ENCODE assay signal across 13 cellular contexts in the genomic region with DNA sequence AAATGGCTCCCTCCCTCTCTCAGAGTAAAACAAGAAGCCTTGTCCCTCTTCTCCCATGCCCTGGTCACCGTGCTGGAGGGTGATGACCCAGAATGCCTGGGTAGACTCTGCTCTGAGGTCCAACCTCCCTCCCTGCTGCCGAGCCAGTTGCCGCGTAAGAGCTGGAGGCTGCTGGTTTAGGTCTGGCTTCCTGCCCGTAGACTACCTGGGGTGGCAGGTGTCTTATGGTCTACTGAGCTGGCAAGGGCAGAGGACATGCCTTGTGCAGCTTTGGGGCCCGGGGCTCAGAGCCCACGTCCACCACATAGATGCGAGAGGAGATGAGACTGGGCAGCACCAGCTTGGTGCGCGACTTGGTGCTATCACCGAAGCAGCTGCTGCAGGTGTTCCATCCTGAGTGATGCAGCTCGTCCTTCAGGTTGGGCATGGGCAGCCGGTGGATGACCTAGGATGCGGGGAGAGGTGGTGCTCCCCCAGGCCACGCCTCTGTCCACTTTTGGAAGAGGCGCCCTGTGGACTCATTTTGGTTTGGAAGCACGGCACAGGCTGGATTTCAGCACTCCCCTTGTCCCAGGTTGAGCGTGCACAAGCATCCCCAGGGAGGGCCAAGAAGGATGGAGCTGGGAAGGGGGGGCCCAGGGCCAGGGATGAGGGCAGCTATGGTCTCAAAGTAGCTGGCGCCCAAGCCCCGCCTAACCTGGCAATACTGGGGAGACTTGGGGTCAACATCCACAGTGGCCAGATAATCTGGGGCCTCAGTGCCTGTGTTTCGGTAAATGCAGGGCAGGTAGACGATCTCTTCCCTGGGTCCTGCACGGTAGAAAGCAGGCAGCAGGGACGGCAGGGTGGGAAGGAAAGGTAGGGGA. TPM values are rescaled to one million over a fixed set of nuclear protein-coding genes. Genes with fewer than 3 reads are reported as not detected.
DNase-seq lines count a peak whose midpoint lies in the region; ATAC-seq, FAIRE-seq and TF ChIP-seq lines count a peak whose summit lies in the region.
"Had no signal": no experiment of that assay in that cellular context is flagged by ENCODE, and none has a peak within 500 bp of the region (broad histone marks: within the 10 kb centered on the region; RNA-seq: fewer than 3 reads in every experiment).

No MANE protein-coding gene starts in this region.

- H4K20me1 ChIP-seq in IMR-90 (ENCODE audit: insufficient read depth, low read length) = no peaks in the 10 kb centered on the region

- H4K8ac ChIP-seq in IMR-90 (ENCODE audit: low read depth in 2 of 2, low read length in 2 of 2) (no peak overlapping the region), mesendoderm (ENCODE audit: low read depth, low read length) (no peak overlapping the region)

- H3K9ac ChIP-seq in IMR-90 (ENCODE audit: low read depth, low read length) (no peak overlapping the region), colonic mucosa (ENCODE audit: low read depth in 2 of 2, low read length in 2 of 2) (peak overlapping the region in 1 of 2 donors; percentile 81), mesendoderm (ENCODE audit: low read length) (no peak overlapping the region)
- H3K9ac ChIP-seq: parathyroid adenoma had no signal

- peaks cover 14% of the 10 kb centered on the region for H3K9me1 ChIP-seq in IMR-90 (ENCODE audit: insufficient read depth, low read length)

- TF ChIP-seq CTCF in IMR-90 (conservative IDR thresholded peaks at IDR 0.05; ENCODE audit: low read depth, low read length) (no peak), colonic mucosa (IDR thresholded peaks at IDR 0.05) (no peak)

- no peaks in the 10 kb centered on the region for H3K27me3 ChIP-seq in IMR-90 (ENCODE audit: control insufficient read depth, insufficient read depth, low read length)
- no peaks in the 10 kb centered on the region for H3K27me3 ChIP-seq in colonic mucosa
- H3K27me3 ChIP-seq in small intestine (ENCODE audit: control insufficient read depth in 2 of 2, insufficient read depth in 2 of 2, low read length in 2 of 2) = no peaks in the 10 kb centered on the region
- no peaks in the 10 kb centered on the region for H3K27me3 ChIP-seq in mesendoderm (ENCODE audit: insufficient read depth, low read length, poor library complexity)

- H2BK20ac ChIP-seq in IMR-90 (ENCODE audit: low read depth, low read length) = no peak overlapping the region

- H3K79me1 ChIP-seq in IMR-90 (ENCODE audit: low read depth in 1 of 2, low read length in 2 of 2) (peaks cover 0 to 10% of the 10 kb centered on the region in 2 experiments; a peak in 1 of 4 replicates), mesendoderm (ENCODE audit: low read length) (no peaks in the 10 kb centered on the region)

- dilution Hi-C loops in IMR-90 (cut with HindIII; ENCODE audit: low sequenced_read_pairs, unreplicated experiment) = no loop called here

- no peak for FAIRE-seq in small intestine (lab: Jason Lieb, UNC)

- no peak for TF ChIP-seq POLR2A in IMR-90 (IDR thresholded peaks at IDR 0.05; ENCODE audit: low read depth, low read length)

- H3K4me1 ChIP-seq in IMR-90 (ENCODE audit: control insufficient read depth, insufficient read depth, low read length) (peaks cover 14% of the 10 kb centered on the region), colonic mucosa (no peaks in the 10 kb centered on the region), small intestine (ENCODE audit: control insufficient read depth in 2 of 2, insufficient read depth in 1 of 2, low read depth in 1 of 2, low read length in 1 of 2) (peaks cover 9 to 11% of the 10 kb centered on the region in 2 donors), mesendoderm (ENCODE audit: control insufficient read depth, low read depth, low read length) (peaks cover 3% of the 10 kb centered on the region)

- CTCF ChIA-PET in IMR-90 (lab: Yijun Ruan, JAX) = interaction anchor here (1.3 kb wide), 1 partner anchor 28 kb away, joined by 4 read pairs; no protein-coding TSS in a partner anchor

- no peak overlapping the region for H3K14ac ChIP-seq in IMR-90 (replicated peaks; ENCODE audit: low read depth, low read length)

- H3K27ac ChIP-seq in IMR-90 (ENCODE audit: insufficient read depth, low read length) (no peak overlapping the region), colonic mucosa (no peak overlapping the region), small intestine (ENCODE audit: low read depth in 1 of 2, low read length in 1 of 2) (no peak overlapping the region), mesendoderm (ENCODE audit: low read depth, low read length) (no peak overlapping the region)
- H3K27ac ChIP-seq: parathyroid adenoma, PC-9 had no signal

- no peak overlapping the region for H4K5ac ChIP-seq in IMR-90 (ENCODE audit: low read depth, low read length)
- H4K5ac ChIP-seq in mesendoderm (ENCODE audit: low read length) = no peak overlapping the region

- POLR2A ChIA-PET in IMR-90 (lab: Charles Lee; ENCODE audit: unreplicated experiment) = no interaction called here

- H3K56ac ChIP-seq in IMR-90 (ENCODE audit: extremely low read depth, insufficient read depth, low read length) = no peak overlapping the region
- no peak overlapping the region for H3K56ac ChIP-seq in mesendoderm (ENCODE audit: low read length)

- no peak overlapping the region for H2AK5ac ChIP-seq in IMR-90 (ENCODE audit: low read depth, low read length)
- H2AK5ac ChIP-seq in mesendoderm (ENCODE audit: low read length) = no peak overlapping the region

- H3K9me3 ChIP-seq in IMR-90 (ENCODE audit: control insufficient read depth, insufficient read depth, low read length) (no peaks in the 10 kb centered on the region; the same call in 1 of the 2 replicates), colonic mucosa (no peaks in the 10 kb centered on the region), small intestine (ENCODE audit: control insufficient read depth, low read depth) (no peaks in the 10 kb centered on the region)

- intact Hi-C loops in IMR-90 (cut with micrococcal nuclease) = no loop called here
- intact Hi-C loops in colonic mucosa (cut with DNase I) = no loop called here

- H4K91ac ChIP-seq in IMR-90 (ENCODE audit: insufficient read depth, low read depth, low read length) = no peak overlapping the region

- H3K23ac ChIP-seq in IMR-90 (ENCODE audit: low read depth, low read length) (no peak overlapping the region), mesendoderm (ENCODE audit: low read length) (no peak overlapping the region)

- in situ Hi-C loops in IMR-90 (cut with MboI; ENCODE audit: low sequenced_read_pairs) (no loop called here), KBM-7 (cut with MboI; ENCODE audit: low pct_unique_long_range_greater_than_20kb, low sequenced_read_pairs) (no loop called here)

- no peak for ATAC-seq in IMR-90 (ENCODE audit: low read depth)

- H2BK15ac ChIP-seq in IMR-90 (ENCODE audit: low read depth, low read length) (no peak overlapping the region), mesendoderm (replicated peaks; ENCODE audit: low read depth) (no peak overlapping the region)

- TF ChIP-seq RAD21 in IMR-90 (IDR thresholded peaks at IDR 0.05; ENCODE audit: low read length) = no peak

- no peak overlapping the region for H2BK120ac ChIP-seq in IMR-90 (ENCODE audit: low read depth, low read length)
- H2BK120ac ChIP-seq in mesendoderm (ENCODE audit: low read depth, low read length) = no peak overlapping the region

- WGBS in IMR-90 (ENCODE audit: extremely low coverage in 2 of 2, insufficient read length in 1 of 2), 2 experiments = 93% methylated on average over 10 of the region's 24 CpGs; no CpG with 5 or more reads in 1 of the 2 experiments
- 35 to 83% (median 57%) methylated on average over 24 of the region's 24 CpGs for WGBS in small intestine, 3 donors
- WGBS in mesendoderm (ENCODE audit: extremely low coverage, insufficient coverage, low lambda C conversion rate) = no CpG with 5 or more reads among the region's 24 CpGs

- no peaks in the 10 kb centered on the region for H3K79me2 ChIP-seq in mesendoderm (ENCODE audit: control insufficient read depth, insufficient read depth, low read length)
- H3K79me2 ChIP-seq: parathyroid adenoma had no signal

- H2BK5ac ChIP-seq in IMR-90 (ENCODE audit: low read depth, low read length, poor library complexity, severe bottlenecking) = no peak overlapping the region
- no peak overlapping the region for H2BK5ac ChIP-seq in mesendoderm (ENCODE audit: low read length)

- peak overlapping the region; percentile 21 for H2AFZ ChIP-seq in IMR-90 (replicated peaks; ENCODE audit: low read length, poor library complexity)
- H2AFZ ChIP-seq: parathyroid adenoma, PC-9 had no signal

- H3K4ac ChIP-seq in IMR-90 (ENCODE audit: low read depth, low read length) = no peak overlapping the region
- H3K4ac ChIP-seq in mesendoderm (ENCODE audit: low read depth, low read length) = no peak overlapping the region

- no peak overlapping the region for H2AK9ac ChIP-seq in IMR-90 (replicated peaks; ENCODE audit: low read depth, low read length, poor library complexity)

- H3K36me3 ChIP-seq in IMR-90 (ENCODE audit: control insufficient read depth, insufficient read depth, low read length) (peaks cover 34% of the 10 kb centered on the region), colonic mucosa (peaks cover 7% of the 10 kb centered on the region), small intestine (ENCODE audit: control insufficient read depth in 2 of 2, insufficient read depth in 2 of 2, low read length in 2 of 2) (peaks cover 3 to 9% of the 10 kb centered on the region in 2 donors), mesendoderm (ENCODE audit: control insufficient read depth, insufficient read depth, low read length) (no peaks in the 10 kb centered on the region)

- H3K4me2 ChIP-seq in IMR-90 (ENCODE audit: low read depth, low read length) (no peak overlapping the region), mesendoderm (ENCODE audit: low read length) (no peak overlapping the region)
- H3K4me2 ChIP-seq: PC-9 had no signal

- no peak overlapping the region for H3K4me3 ChIP-seq in IMR-90 (ENCODE audit: insufficient read depth, low read depth, low read length)
- no peak overlapping the region for H3K4me3 ChIP-seq in colonic mucosa
- H3K4me3 ChIP-seq in small intestine (ENCODE audit: low read depth in 1 of 2, low read length in 2 of 2) = no peak overlapping the region
- H3K4me3 ChIP-seq in mesendoderm (ENCODE audit: low read length) = no peak overlapping the region
- H3K4me3 ChIP-seq: PC-9 had no signal

- BruUV-seq in IMR-90 (replicated peaks; lab: Mats Ljungman, UMichigan) = no TSS peak

- H3K18ac ChIP-seq in IMR-90 (ENCODE audit: low read depth, low read length) (no peak overlapping the region), mesendoderm (ENCODE audit: low read length) (no peak overlapping the region)

- no peak for DNase-seq in IMR-90
- peak; percentile 78 to 89 for DNase-seq in NCI-H2081 (lab: John Stamatoyannopoulos, UW)
- peak; percentile 68 for DNase-seq in colonic mucosa
- DNase-seq in small intestine = peak; percentile 60
- no peak for DNase-seq in mesendoderm
- no peak for DNase-seq in OCI-M1 (lab: John Stamatoyannopoulos, UW)
- no peak for DNase-seq in KBM-7
- DNase-seq: activated CD4-positive, alpha-beta T cell treated with anti-CD3 and anti-CD28 coated beads for 1 hour; NCI-H1436 treated with DMSO at 0.1 percent for 48 hours; PC-9; stimulated activated CD4-positive, alpha-beta T cell treated with anti-CD3 and anti-CD28 coated beads, Interleukin-4, amount 100 ng/mL, for 24 hours; T-helper 9 cell had no signal

RNA-seq across cellular contexts. Expression of a gene that starts 3.5 kb away (rescaled TPM):
- 21.1 and 21.3 TPM in 2 replicates for total RNA-seq in IMR-90 (2012; rRNA removed)
- polyA plus RNA-seq in IMR-90 (2012; rRNA removed) = 54.9 and 56.9 TPM in 2 replicates
- 54.1 and 66.8 TPM in 2 replicates for polyA plus RNA-seq in IMR-90 (2012; cell fraction: cytosol; rRNA removed)
- polyA plus RNA-seq in IMR-90 (2012; cell fraction: nucleus; rRNA removed; ENCODE audit: low replicate concordance) = 144 and 236 TPM in 2 replicates
- total RNA-seq in colonic mucosa = 100 to 1,000 TPM; 744 to 902 TPM
- polyA plus RNA-seq in small intestine = 100 to 1,000 TPM in 2 of 3 donors, 10 to 100 TPM in 1; 83.7 to 302 (median 175) TPM
- polyA plus RNA-seq in mesendoderm (2013, experiment 1 of 2) = 8.0 TPM
- polyA plus RNA-seq in mesendoderm (2013, experiment 2 of 2) = 8.6 TPM

RNA-seq across cellular contexts. Expression of a gene that starts 21.9 kb away (rescaled TPM):
- 37.8 and 44.4 TPM in 2 replicates for total RNA-seq in IMR-90 (2012; rRNA removed)
- 26.8 and 29.3 TPM in 2 replicates for polyA plus RNA-seq in IMR-90 (2012; rRNA removed)
- 17.7 and 36.9 TPM in 2 replicates for polyA plus RNA-seq in IMR-90 (2012; cell fraction: cytosol; rRNA removed)
- 74.2 and 105 TPM in 2 replicates for polyA plus RNA-seq in IMR-90 (2012; cell fraction: nucleus; rRNA removed; ENCODE audit: low replicate concordance)
- total RNA-seq in colonic mucosa = 10 to 100 TPM; 28.6 to 44.1 TPM
- 10 to 100 TPM; 12.4 to 30.7 (median 21.0) TPM for polyA plus RNA-seq in small intestine
- 24.0 TPM for polyA plus RNA-seq in mesendoderm (2013, experiment 1 of 2)
- polyA plus RNA-seq in mesendoderm (2013, experiment 2 of 2) = 25.6 TPM

RNA-seq across cellular contexts. Expression of a gene that starts 30.4 kb away (rescaled TPM):
- total RNA-seq in IMR-90 (2012; rRNA removed) (376 and 457 TPM in 2 replicates), colonic mucosa (100 to 1,000 TPM; 179 to 273 TPM)
- polyA plus RNA-seq in IMR-90 (2012; rRNA removed) (565 and 640 TPM in 2 replicates), small intestine (100 to 1,000 TPM; 355 to 434 (median 376) TPM)
- 490 and 1,136 TPM in 2 replicates for polyA plus RNA-seq in IMR-90 (2012; cell fraction: cytosol; rRNA removed)
- 357 and 680 TPM in 2 replicates for polyA plus RNA-seq in IMR-90 (2012; cell fraction: nucleus; rRNA removed; ENCODE audit: low replicate concordance)
- polyA plus RNA-seq in mesendoderm (2013, experiment 1 of 2) = 511 TPM
- polyA plus RNA-seq in mesendoderm (2013, experiment 2 of 2) = 518 TPM

RNA-seq across cellular contexts. Expression of a gene that starts 41.8 kb away (rescaled TPM):
- 77.2 and 94.5 TPM in 2 replicates for total RNA-seq in IMR-90 (2012; rRNA removed)
- polyA plus RNA-seq in IMR-90 (2012; rRNA removed) = 82.4 and 91.5 TPM in 2 replicates
- polyA plus RNA-seq in IMR-90 (2012; cell fraction: cytosol; rRNA removed) = 47.9 and 66.0 TPM in 2 replicates
- 103 and 135 TPM in 2 replicates for polyA plus RNA-seq in IMR-90 (2012; cell fraction: nucleus; rRNA removed; ENCODE audit: low replicate concordance)
- total RNA-seq in colonic mucosa = 10 to 100 TPM; 47.2 to 53.5 TPM
- 10 to 100 TPM; 30.3 to 35.1 (median 32.5) TPM for polyA plus RNA-seq in small intestine
- 17.0 TPM for polyA plus RNA-seq in mesendoderm (2013, experiment 1 of 2)
- 17.2 TPM for polyA plus RNA-seq in mesendoderm (2013, experiment 2 of 2)

Comparison
In these comparisons a context has a peak if more than half of its experiments do, and no peak if none do; other contexts are left out.
1. DNase-seq: peak in NCI-H2081 (2 of 2), colonic mucosa (single experiment) and small intestine (single experiment); none in IMR-90 (single experiment), mesendoderm (single experiment), OCI-M1 (single experiment) and KBM-7 (single experiment).
2. RNA of a gene that starts 3.5 kb away (total RNA-seq): 744 to 902 TPM in colonic mucosa; 21.1 to 21.3 TPM in IMR-90; every median in the first group is over 10 times any median in the second.